20 cellular contexts compared by ENCODE assay signal in the genomic region with DNA sequence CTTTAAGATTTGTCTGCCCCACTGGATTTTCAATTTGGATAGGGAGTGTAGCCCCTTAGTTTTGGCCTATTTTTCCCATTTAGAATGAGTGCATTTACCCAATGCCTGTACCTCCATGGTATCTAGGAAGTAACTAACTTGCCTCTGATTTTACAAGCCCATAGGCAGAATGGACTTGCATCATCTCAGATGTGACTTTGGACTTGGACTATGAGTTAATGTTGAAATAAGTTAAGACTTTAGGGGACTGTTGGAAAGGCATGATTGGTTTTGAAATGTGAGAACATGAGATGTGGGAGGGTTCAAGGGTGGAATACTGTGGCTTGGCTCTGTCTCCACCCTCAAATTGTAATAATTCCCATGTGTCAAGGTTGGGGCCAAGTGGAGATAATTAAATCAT.
DNase-seq lines count a peak whose midpoint lies in the region; ATAC-seq, FAIRE-seq and TF ChIP-seq lines count a peak whose summit lies in the region.
"Had no signal": no experiment of that assay in that cellular context is flagged by ENCODE, and none has a peak within 500 bp of the region (broad histone marks: within the 10 kb centered on the region; RNA-seq: fewer than 3 reads in every experiment).

No MANE protein-coding gene starts in this region.

- no peaks in the 10 kb centered on the region for H3K27me3 ChIP-seq in right lobe of liver
- no peaks in the 10 kb centered on the region for H3K27me3 ChIP-seq in aorta (ENCODE audit: control insufficient read depth in 1 of 2, insufficient read depth in 2 of 2, low read length in 1 of 2)

- TF ChIP-seq POLR2A in right lobe of liver (IDR thresholded peaks at IDR 0.05): no peak

- intact Hi-C loops in right lobe of liver (cut with DNase I): no loop called here
- intact Hi-C loops in aorta (cut with DNase I): no loop called here

- no peaks in the 10 kb centered on the region for H3K9me3 ChIP-seq in right lobe of liver
- no peaks in the 10 kb centered on the region for H3K9me3 ChIP-seq in aorta (ENCODE audit: control insufficient read depth, low read length)

- H3K27ac ChIP-seq in right lobe of liver (no peak overlapping the region), aorta (ENCODE audit: low read depth in 1 of 2, low read length in 2 of 2) (no peak overlapping the region)

- no peaks in the 10 kb centered on the region for H3K36me3 ChIP-seq in right lobe of liver
- H3K36me3 ChIP-seq in aorta (ENCODE audit: control insufficient read depth in 1 of 2, insufficient read depth in 2 of 2, low read length in 1 of 2): no peaks in the 10 kb centered on the region

- H3K4me1 ChIP-seq in right lobe of liver: peaks cover 0 to 4% (median 0%) of the 10 kb centered on the region in 4 donors
- H3K4me1 ChIP-seq in aorta (ENCODE audit: control insufficient read depth in 1 of 2, insufficient read depth in 2 of 2, low read length in 2 of 2): no peaks in the 10 kb centered on the region

- TF ChIP-seq CTCF in fibroblast of the aortic adventitia (IDR thresholded peaks at IDR 0.05; ENCODE audit: insufficient read depth, low read length): no peak
- TF ChIP-seq CTCF in right lobe of liver (IDR thresholded peaks at IDR 0.05): no peak

- DNase-seq in HTR-8/SVneo (ENCODE audit: insufficient read length, low spot score) (no peak), amniotic epithelial cell (ENCODE audit: low read depth) (peak; percentile 27), fibroblast of the aortic adventitia (ENCODE audit: low read depth) (peak; percentile 5), right lobe of liver (no peak), aorta (no peak), retina (no peak), SK-N-DZ (ENCODE audit: low spot score) (no peak)
- DNase-seq: 8988T; C1 segment of cervical spinal cord; Calu3; CD4-positive, alpha-beta memory T cell; COR-L47; DMS53; DMS79 treated with DMSO at 0.1 percent for 48 hours; GF-D8; H9 had no signal

- H3K4me3 ChIP-seq in fibroblast of the aortic adventitia (ENCODE audit: low read depth, low read length): no peak overlapping the region
- H3K4me3 ChIP-seq in right lobe of liver: no peak overlapping the region
- H3K4me3 ChIP-seq in aorta (ENCODE audit: low read length in 2 of 2): no peak overlapping the region
- H3K4me3 ChIP-seq: GM23338 had no signal

- peak in 3 of 4 donors; percentile 59 to 75 (median 65) for ATAC-seq in right lobe of liver
- ATAC-seq in aorta (ENCODE audit: low FRiP score): no peak
- ATAC-seq: GM23338, HCT116 had no signal

- FAIRE-seq in HTR-8/SVneo (lab: Jason Lieb, UNC): peak; percentile 31
- FAIRE-seq: GM12891, GM18507 had no signal

Comparison
In these comparisons a context has a peak if more than half of its experiments do, and no peak if none do; other contexts are left out.
1. DNase-seq: peak in amniotic epithelial cell (single experiment) and fibroblast of the aortic adventitia (single experiment); none in HTR-8/SVneo (single experiment), right lobe of liver (0 of 3), aorta (0 of 2), retina (single experiment) and SK-N-DZ (single experiment).